Comparison of ENCODE assay signal across 13 cellular contexts in the genomic region with DNA sequence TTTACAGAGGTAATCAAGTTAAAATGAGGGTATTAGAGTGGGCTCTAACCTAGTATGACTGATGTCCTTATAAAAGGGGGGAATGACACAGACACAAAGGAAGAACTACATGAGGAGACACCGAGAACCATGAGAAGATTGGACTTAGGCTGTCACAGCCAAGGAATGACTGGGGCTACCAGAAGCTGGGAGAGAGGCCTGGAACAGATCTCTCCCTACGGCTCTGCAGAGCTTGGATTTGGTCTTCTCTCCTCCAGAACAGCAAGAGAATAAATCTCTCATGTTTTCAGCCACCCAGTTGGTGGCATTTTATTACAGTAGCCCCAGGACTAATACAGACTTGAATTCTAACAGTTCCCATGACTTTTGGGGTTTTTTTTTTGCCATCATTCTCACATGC.
A peak's percentile ranks its signal among the peaks of the same experiment; 100 is the strongest.
DNase-seq lines count a peak whose midpoint lies in the region; ATAC-seq, FAIRE-seq and TF ChIP-seq lines count a peak whose summit lies in the region.
"Had no signal": no experiment of that assay in that cellular context is flagged by ENCODE, and none has a peak within 500 bp of the region (broad histone marks: within the 10 kb centered on the region; RNA-seq: fewer than 3 reads in every experiment).

No MANE protein-coding gene starts in this region.

- peak overlapping the region in 7 of 12 donors; percentile 9 to 70 (median 50) for H3K27ac ChIP-seq in heart left ventricle
- peak overlapping the region; percentile 53 for H3K27ac ChIP-seq in HepG2 (ENCODE audit: extremely low read length, insufficient read depth, low read length)
- peak overlapping the region; percentile 14 for H3K27ac ChIP-seq in smooth muscle cell (ENCODE audit: low read depth)
- H3K27ac ChIP-seq in upper lobe of right lung: peak overlapping the region; percentile 38
- H3K27ac ChIP-seq in RWPE1: no peak overlapping the region
- H3K27ac ChIP-seq in foreskin keratinocyte: no peak overlapping the region
- H3K27ac ChIP-seq: 22Rv1 had no signal

- H3K79me2 ChIP-seq in HepG2 (ENCODE audit: insufficient read depth, low read length) (no peaks in the 10 kb centered on the region), smooth muscle cell (ENCODE audit: low read depth) (no peaks in the 10 kb centered on the region)

- TF ChIP-seq POLR2A in heart left ventricle (IDR thresholded peaks at IDR 0.05): no peak
- TF ChIP-seq POLR2A in HepG2 (IDR thresholded peaks at IDR 0.05; ENCODE audit: insufficient read depth in 1 of 2, low read depth in 2 of 2, low read length in 2 of 2): no peak

- BruUV-seq in HepG2 (replicated peaks; lab: Mats Ljungman, UMichigan): no TSS peak

- FAIRE-seq in HepG2 (lab: Jason Lieb, UNC): no peak

- H3K9me3 ChIP-seq in heart left ventricle (peaks cover 0 to 10% (median 0%) of the 10 kb centered on the region in 12 donors), HepG2 (ENCODE audit: low read length) (no peaks in the 10 kb centered on the region), smooth muscle cell (replicated peaks; ENCODE audit: low read depth) (peaks cover 4% of the 10 kb centered on the region), upper lobe of right lung (no peaks in the 10 kb centered on the region)
- H3K9me3 ChIP-seq: HAP-1 had no signal

- no peak for TF ChIP-seq RAD21 in HepG2 (CRISPR knock-in tag; IDR thresholded peaks at IDR 0.05)

- in situ Hi-C loops in HepG2 (cut with HindIII; ENCODE audit: extremely low pct_ligation_motif_present, low pct_unique_long_range_greater_than_20kb): no loop called here

- H3K4me3 ChIP-seq in heart left ventricle (no peak overlapping the region), HepG2 (replicated peaks in 1 of 3; ENCODE audit: insufficient read depth in 1 of 3, low read depth in 2 of 3, low read length in 3 of 3) (no peak overlapping the region), smooth muscle cell (no peak overlapping the region), upper lobe of right lung (no peak overlapping the region)
- H3K4me3 ChIP-seq: HAP-1 had no signal

- CTCF ChIA-PET in HepG2 (lab: Yijun Ruan, JAX; ENCODE audit: low intra/inter-chr PET ratio, low total read pairs): no interaction called here
- CTCF ChIA-PET in RWPE1 (lab: Yijun Ruan, JAX): no interaction called here

- TF ChIP-seq CTCF in heart left ventricle (IDR thresholded peaks at IDR 0.05) (no peak), HepG2 (CRISPR knock-in tag; IDR thresholded peaks at IDR 0.05) (no peak), smooth muscle cell (IDR thresholded peaks at IDR 0.05; ENCODE audit: borderline replicate concordance, insufficient read depth, poor library complexity, severe bottlenecking) (no peak), upper lobe of right lung (IDR thresholded peaks at IDR 0.05) (no peak), RWPE1 (conservative IDR thresholded peaks at IDR 0.05; ENCODE audit: low read depth) (no peak), foreskin keratinocyte (conservative IDR thresholded peaks at IDR 0.05) (no peak)

- WGBS in heart left ventricle, 4 donors: 81 to 93% (median 85%) methylated on average over 2 of the region's 2 CpGs
- 85% methylated on average over 2 of the region's 2 CpGs for whole genome bisulfite sequencing in HepG2 (ENCODE audit: low lambda C conversion rate)
- WGBS in smooth muscle cell (ENCODE audit: low lambda C conversion rate): 62% methylated on average over 2 of the region's 2 CpGs

- POLR2A ChIA-PET in HepG2 (lab: Yijun Ruan, JAX) (interaction anchor here (1.0 to 1.2 kb wide), 2 partner anchors 11 to 13 kb away, joined by 3 to 4 read pairs; no protein-coding TSS in a partner anchor), RWPE1 (lab: Yijun Ruan, JAX; ENCODE audit: low non-redundant PET) (no interaction called here)

- peaks cover 6% of the 10 kb centered on the region for H3F3A ChIP-seq in smooth muscle cell (ENCODE audit: low read depth)

- H4K20me1 ChIP-seq in HepG2 (ENCODE audit: insufficient read depth, low read length) (no peaks in the 10 kb centered on the region), smooth muscle cell (ENCODE audit: low read depth) (no peaks in the 10 kb centered on the region)

- H3K4me2 ChIP-seq in HepG2 (ENCODE audit: low read depth, low read length) (no peak overlapping the region), smooth muscle cell (peak overlapping the region; percentile 13)

- ATAC-seq in heart left ventricle (peak in 2 of 4 donors; percentile 48 to 54), Right ventricle myocardium superior (ENCODE audit: poor library complexity) (no peak), HepG2 (no peak; the same call in 2 of the 3 replicates), upper lobe of right lung (no peak), foreskin keratinocyte (no peak)

- intact Hi-C loops in heart left ventricle (cut with DNase I) (loop anchor here in 1 of 10 donors (5.0 kb wide), 1 partner anchor 340 kb away; no protein-coding TSS in a partner anchor), Right ventricle myocardium superior (cut with DNase I) (no loop called here), HepG2 (cut with micrococcal nuclease; ENCODE audit: unreplicated experiment) (no loop called here), upper lobe of right lung (cut with DNase I) (no loop called here)

- DNase-seq in heart left ventricle (no peak), Right ventricle myocardium superior (no peak), HepG2 (ENCODE audit: low spot score) (no peak), smooth muscle cell (lab: John Stamatoyannopoulos, UW; ENCODE audit: unreplicated experiment) (no peak), upper lobe of right lung (no peak), RWPE1 (ENCODE audit: low spot score) (no peak), iPS-NIHi7 (ENCODE audit: extremely low spot score) (no peak), foreskin keratinocyte (no peak)
- DNase-seq: CD4-positive, CD25-positive, alpha-beta regulatory T cell; NCI-H187 treated with DMSO at 0.1 percent for 48 hours; NCI-H345 had no signal

- H2AFZ ChIP-seq in HepG2 (ENCODE audit: low read length) (no peak overlapping the region), smooth muscle cell (ENCODE audit: low read depth) (no peak overlapping the region)

- H3K27me3 ChIP-seq in heart left ventricle (no peaks in the 10 kb centered on the region), HepG2 (ENCODE audit: control insufficient read depth in 1 of 2, insufficient read depth in 2 of 2, low read length in 2 of 2) (no peaks in the 10 kb centered on the region), smooth muscle cell (ENCODE audit: low read depth) (no peaks in the 10 kb centered on the region), upper lobe of right lung (no peaks in the 10 kb centered on the region), foreskin keratinocyte (no peaks in the 10 kb centered on the region)

- TF ChIP-seq EP300 in HepG2 (IDR thresholded peaks at IDR 0.05; ENCODE audit: low read depth in 2 of 2, low read length in 2 of 2) (no peak), HepG2 (CRISPR knock-in tag; IDR thresholded peaks at IDR 0.05; ENCODE audit: borderline replicate concordance) (no peak)

- H3K4me1 ChIP-seq in heart left ventricle: peaks cover 0 to 37% (median 6%) of the 10 kb centered on the region in 12 donors
- H3K4me1 ChIP-seq in HepG2 (ENCODE audit: insufficient read depth, low read length): peaks cover 29% of the 10 kb centered on the region
- H3K4me1 ChIP-seq in smooth muscle cell (ENCODE audit: low read depth): no peaks in the 10 kb centered on the region
- peaks cover 21% of the 10 kb centered on the region for H3K4me1 ChIP-seq in upper lobe of right lung
- no peaks in the 10 kb centered on the region for H3K4me1 ChIP-seq in foreskin keratinocyte
- H3K4me1 ChIP-seq: HAP-1 had no signal

- no peak overlapping the region for H3K9ac ChIP-seq in HepG2 (ENCODE audit: insufficient read depth, low read depth, low read length)
- H3K9ac ChIP-seq in smooth muscle cell (ENCODE audit: low read depth): no peak overlapping the region

- H3K36me3 ChIP-seq in heart left ventricle (no peaks in the 10 kb centered on the region), HepG2 (replicated peaks in 1 of 2; ENCODE audit: control insufficient read depth in 1 of 2, insufficient read depth in 2 of 2, low read length in 2 of 2) (no peaks in the 10 kb centered on the region), smooth muscle cell (ENCODE audit: low read depth) (no peaks in the 10 kb centered on the region), upper lobe of right lung (no peaks in the 10 kb centered on the region)
- H3K36me3 ChIP-seq: HAP-1 had no signal

TF ChIP-seq in HepG2, 621 proteins besides CTCF, POLR2A, EP300 and RAD21:
- TF ChIP-seq, protein P1, sequence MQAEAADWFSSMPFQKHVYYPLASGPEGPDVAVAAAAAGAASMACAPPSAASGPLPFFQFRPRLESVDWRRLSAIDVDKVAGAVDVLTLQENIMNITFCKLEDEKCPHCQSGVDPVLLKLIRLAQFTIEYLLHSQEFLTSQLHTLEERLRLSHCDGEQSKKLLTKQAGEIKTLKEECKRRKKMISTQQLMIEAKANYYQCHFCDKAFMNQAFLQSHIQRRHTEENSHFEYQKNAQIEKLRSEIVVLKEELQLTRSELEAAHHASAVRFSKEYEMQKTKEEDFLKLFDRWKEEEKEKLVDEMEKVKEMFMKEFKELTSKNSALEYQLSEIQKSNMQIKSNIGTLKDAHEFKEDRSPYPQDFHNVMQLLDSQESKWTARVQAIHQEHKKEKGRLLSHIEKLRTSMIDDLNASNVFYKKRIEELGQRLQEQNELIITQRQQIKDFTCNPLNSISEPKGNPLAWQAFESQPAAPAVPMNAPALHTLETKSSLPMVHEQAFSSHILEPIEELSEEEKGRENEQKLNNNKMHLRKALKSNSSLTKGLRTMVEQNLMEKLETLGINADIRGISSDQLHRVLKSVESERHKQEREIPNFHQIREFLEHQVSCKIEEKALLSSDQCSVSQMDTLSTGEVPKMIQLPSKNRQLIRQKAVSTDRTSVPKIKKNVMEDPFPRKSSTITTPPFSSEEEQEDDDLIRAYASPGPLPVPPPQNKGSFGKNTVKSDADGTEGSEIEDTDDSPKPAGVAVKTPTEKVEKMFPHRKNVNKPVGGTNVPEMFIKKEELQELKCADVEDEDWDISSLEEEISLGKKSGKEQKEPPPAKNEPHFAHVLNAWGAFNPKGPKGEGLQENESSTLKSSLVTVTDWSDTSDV (CRISPR knock-in tag; IDR thresholded peaks at IDR 0.05): no peak
- no peak for TF ChIP-seq AGO2 (optimal IDR thresholded peaks at IDR 0.05; ENCODE audit: low read depth, low read length)
- TF ChIP-seq, protein P2, sequence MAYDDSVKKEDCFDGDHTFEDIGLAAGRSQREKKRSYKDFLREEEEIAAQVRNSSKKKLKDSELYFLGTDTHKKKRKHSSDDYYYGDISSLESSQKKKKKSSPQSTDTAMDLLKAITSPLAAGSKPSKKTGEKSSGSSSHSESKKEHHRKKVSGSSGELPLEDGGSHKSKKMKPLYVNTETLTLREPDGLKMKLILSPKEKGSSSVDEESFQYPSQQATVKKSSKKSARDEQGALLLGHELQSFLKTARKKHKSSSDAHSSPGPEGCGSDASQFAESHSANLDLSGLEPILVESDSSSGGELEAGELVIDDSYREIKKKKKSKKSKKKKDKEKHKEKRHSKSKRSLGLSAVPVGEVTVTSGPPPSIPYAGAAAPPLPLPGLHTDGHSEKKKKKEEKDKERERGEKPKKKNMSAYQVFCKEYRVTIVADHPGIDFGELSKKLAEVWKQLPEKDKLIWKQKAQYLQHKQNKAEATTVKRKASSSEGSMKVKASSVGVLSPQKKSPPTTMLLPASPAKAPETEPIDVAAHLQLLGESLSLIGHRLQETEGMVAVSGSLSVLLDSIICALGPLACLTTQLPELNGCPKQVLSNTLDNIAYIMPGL (CRISPR knock-in tag; IDR thresholded peaks at IDR 0.05; ENCODE audit: borderline replicate concordance in 1 of 2, low read depth in 1 of 2): no peak

Comparison
In these comparisons a context has a peak if more than half of its experiments do, and no peak if none do; other contexts are left out.
1. H3K27ac ChIP-seq: peak in heart left ventricle (7 of 12), HepG2 (single experiment), smooth muscle cell (single experiment) and upper lobe of right lung (single experiment); none in RWPE1 (single experiment) and foreskin keratinocyte (single experiment).